ENCODE assay signal across 17 cellular contexts in the genomic region with DNA sequence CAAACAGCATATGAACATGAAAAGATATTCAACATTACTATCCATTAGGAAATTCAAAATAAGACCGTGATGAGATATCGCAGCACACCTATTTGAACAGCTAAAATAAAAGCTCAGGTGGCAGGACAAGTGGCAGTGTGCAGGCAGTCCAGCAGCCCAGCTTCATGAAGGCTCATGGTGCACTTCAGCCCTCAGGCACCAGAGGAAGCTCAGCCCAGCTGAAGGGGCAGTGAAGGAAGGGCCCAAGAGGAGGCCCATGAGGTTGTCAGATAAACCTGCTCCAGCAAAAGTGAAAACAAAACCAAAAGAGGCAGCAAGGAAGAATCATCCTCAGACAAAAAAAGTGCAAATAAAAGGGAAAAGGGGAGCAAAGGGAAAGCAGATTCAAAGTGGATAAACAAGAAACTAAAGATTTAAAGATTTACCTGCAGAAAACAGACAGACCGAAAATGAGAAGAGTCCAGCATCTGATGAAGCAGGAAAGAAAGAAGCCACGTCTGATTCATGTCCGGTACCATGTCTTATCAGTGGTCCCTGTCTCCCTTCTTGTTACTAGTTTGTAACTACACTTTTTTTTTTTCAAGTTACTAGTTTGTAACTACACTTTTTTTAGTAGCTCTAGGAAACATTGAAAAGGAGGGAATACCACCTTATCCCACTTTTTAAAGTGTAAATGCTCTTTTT. TPM values are rescaled to one million over a fixed set of nuclear protein-coding genes. Genes with fewer than 3 reads are reported as not detected.
"Had no signal": no experiment of that assay in that cellular context is flagged by ENCODE, and none has a peak within 500 bp of the region (broad histone marks: within the 10 kb centered on the region; RNA-seq: fewer than 3 reads in every experiment).

No MANE protein-coding gene starts in this region.

- DNase-seq: activated CD4-positive, alpha-beta T cell treated with anti-CD3 and anti-CD28 coated beads, Interleukin-2, amount 10 ng/mL, durations not matched to agents 7 days and 5 days; activated naive CD4-positive, alpha-beta T cell; activated naive CD8-positive, alpha-beta T cell treated with anti-CD3 and anti-CD28 coated beads, Interleukin-2, amount 50 U/mL, for 24 hours; aorta; effector CD8-positive, alpha-beta T cell; foreskin melanocyte; kidney glomerular epithelial cell; left ventricle myocardium superior; mesenchymal stem cell; stimulated activated naive CD8-positive, alpha-beta T cell treated with anti-CD3 and anti-CD28 coated beads, Interleukin-15, Interleukin-2, amounts not matched to agents 100 U/mL and 50 U/mL, for 24 hours; T1000 had no signal

- H3K9me3 Mint-ChIP-seq: activated naive CD8-positive, alpha-beta T cell treated with anti-CD3 and anti-CD28 coated beads, Interleukin-2, amount 50 U/mL, for 24 hours; activated T-helper 1 cell treated with anti-CD3 and anti-CD28 coated beads, Interleukin-12 subunit alpha, Interleukin-12 subunit beta, Interleukin-2, Interleukin-4 antibody, amounts not matched to agents 30 ng/mL and 10 ng/mL and 1 ng/mL, durations not matched to agents 14 hours and 24 hours and 36 hours; nephron; type B pancreatic cell had no signal

- H3K27me3 Mint-ChIP-seq: activated CD4-positive, alpha-beta T cell treated with anti-CD3 and anti-CD28 coated beads, Interleukin-2, amount 10 ng/mL, durations not matched to agents 7 days and 5 days; activated naive CD8-positive, alpha-beta T cell treated with anti-CD3 and anti-CD28 coated beads, Interleukin-2, amount 50 U/mL, for 24 hours had no signal

- H3K4me3 Mint-ChIP-seq: activated CD4-positive, alpha-beta T cell treated with anti-CD3 and anti-CD28 coated beads, Interleukin-2, amount 10 ng/mL, durations not matched to agents 7 days and 5 days; activated naive CD8-positive, alpha-beta T cell treated with anti-CD3 and anti-CD28 coated beads, Interleukin-2, amount 50 U/mL, for 24 hours; activated T-helper 1 cell treated with anti-CD3 and anti-CD28 coated beads, Interleukin-12 subunit alpha, Interleukin-12 subunit beta, Interleukin-2, Interleukin-4 antibody, amounts not matched to agents 30 ng/mL and 10 ng/mL and 1 ng/mL, durations not matched to agents 14 hours and 24 hours and 36 hours; nephron; type B pancreatic cell had no signal

- H3K27ac Mint-ChIP-seq: activated CD4-positive, alpha-beta T cell treated with anti-CD3 and anti-CD28 coated beads, Interleukin-2, amount 10 ng/mL, durations not matched to agents 7 days and 5 days; activated naive CD8-positive, alpha-beta T cell treated with anti-CD3 and anti-CD28 coated beads, Interleukin-2, amount 50 U/mL, for 24 hours; activated T-helper 1 cell treated with anti-CD3 and anti-CD28 coated beads, Interleukin-12 subunit alpha, Interleukin-12 subunit beta, Interleukin-2, Interleukin-4 antibody, amounts not matched to agents 30 ng/mL and 10 ng/mL and 1 ng/mL, durations not matched to agents 14 hours and 24 hours and 36 hours; nephron; type B pancreatic cell had no signal

- H3K4me1 Mint-ChIP-seq: nephron had no signal

- H3K36me3 Mint-ChIP-seq: type B pancreatic cell had no signal

- ATAC-seq: activated naive CD8-positive, alpha-beta T cell treated with anti-CD3 and anti-CD28 coated beads, Interleukin-2, amount 50 U/mL, for 24 hours; left ventricle myocardium superior; sciatic nerve; stimulated activated naive CD8-positive, alpha-beta T cell treated with anti-CD3 and anti-CD28 coated beads, Interleukin-15, Interleukin-2, amounts not matched to agents 100 U/mL and 50 U/mL, for 24 hours had no signal

RNA-seq across cellular contexts. Expression of a gene that starts 16.0 kb away (rescaled TPM):
- total RNA-seq: activated CD4-positive, alpha-beta T cell treated with anti-CD3 and anti-CD28 coated beads, Interleukin-2, amount 10 ng/mL, durations not matched to agents 7 days and 5 days; activated T-helper 1 cell treated with anti-CD3 and anti-CD28 coated beads, Interleukin-12 subunit alpha, Interleukin-12 subunit beta, Interleukin-2, Interleukin-4 antibody, amounts not matched to agents 30 ng/mL and 10 ng/mL and 1 ng/mL, durations not matched to agents 14 hours and 24 hours and 36 hours; aorta; fibroblast of lung; left ventricle myocardium superior; osteocyte; sciatic nerve had no signal
- polyA plus RNA-seq: aorta, fibroblast of lung had no signal
